In the genomic region with DNA sequence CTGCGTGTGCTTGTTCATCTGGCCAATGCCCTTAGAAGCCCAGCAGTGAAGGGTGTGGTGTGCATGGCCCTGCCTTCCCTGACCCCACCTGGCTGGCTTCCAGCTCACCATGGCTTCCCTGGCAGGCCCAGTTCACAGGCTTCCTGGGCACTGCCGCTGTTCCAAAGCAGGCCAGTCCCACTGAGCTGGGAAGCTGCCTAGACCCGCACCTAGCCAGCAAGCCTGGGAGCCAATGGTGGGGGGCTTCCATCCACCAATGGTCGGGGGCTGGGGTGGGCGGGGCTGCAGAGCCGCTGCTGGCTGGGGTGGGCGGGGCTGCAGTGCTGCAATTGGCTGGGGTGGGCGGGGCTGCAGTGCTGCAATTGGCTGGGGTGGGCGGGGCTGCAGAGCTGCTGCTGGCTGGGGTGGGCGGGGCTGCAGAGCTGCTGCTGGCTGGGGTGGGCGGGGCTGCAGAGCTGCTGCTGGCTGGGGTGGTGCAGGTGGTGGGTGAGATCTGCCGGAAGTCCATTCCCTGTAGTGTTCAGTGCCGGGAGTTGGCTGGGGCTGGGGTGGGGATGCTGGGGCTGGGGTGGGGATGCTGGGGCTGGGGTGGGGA, we compare ENCODE assay signal across 9 cellular contexts. TPM values are rescaled to one million over a fixed set of nuclear protein-coding genes. Genes with fewer than 3 reads are reported as not detected.
DNase-seq lines count a peak whose midpoint lies in the region; ATAC-seq, FAIRE-seq and TF ChIP-seq lines count a peak whose summit lies in the region.
"Had no signal": no experiment of that assay in that cellular context is flagged by ENCODE, and none has a peak within 500 bp of the region (broad histone marks: within the 10 kb centered on the region; RNA-seq: fewer than 3 reads in every experiment).

No MANE protein-coding gene starts in this region.

- no peak overlapping the region for H3K56ac ChIP-seq in IMR-90 (ENCODE audit: extremely low read depth, insufficient read depth, low read length)

- BruUV-seq in IMR-90 (replicated peaks; lab: Mats Ljungman, UMichigan): no TSS peak
- BruUV-seq in GM12878 (replicated peaks; lab: Mats Ljungman, UMichigan): no TSS peak

- TF ChIP-seq EP300 in GM12878 (IDR thresholded peaks at IDR 0.05; ENCODE audit: borderline replicate concordance in 1 of 2, control insufficient read depth in 1 of 2, low read depth in 2 of 2, low read length in 2 of 2): no peak

- SMC1A ChIA-PET in GM12878 (lab: Charles Lee; ENCODE audit: uncharacterized antibody, unreplicated experiment): no interaction called here

- H3K79me1 ChIP-seq in IMR-90 (ENCODE audit: low read depth in 1 of 2, low read length in 2 of 2): no peaks in the 10 kb centered on the region

- H3K4me3 ChIP-seq in IMR-90 (ENCODE audit: insufficient read depth, low read depth, low read length) (0 out of 2 replicates have a peak overlapping the region, but pooled peaks have one; percentile 24), GM12878 (no peak overlapping the region)

- peaks cover 17% of the 10 kb centered on the region for H3K4me1 ChIP-seq in IMR-90 (ENCODE audit: control insufficient read depth, insufficient read depth, low read length)
- no peaks in the 10 kb centered on the region for H3K4me1 ChIP-seq in GM12878 (ENCODE audit: control insufficient read depth, insufficient read depth, low read length)

- CTCF ChIA-PET in IMR-90 (lab: Yijun Ruan, JAX) (interaction anchor here (1.2 kb wide), 1 partner anchor 16 kb away, joined by 5 read pairs; no protein-coding TSS in a partner anchor), GM12878 (lab: Yijun Ruan, JAX) (interaction anchor here (1.9 kb wide), 1 partner anchor 9 kb away, joined by 4 read pairs; no protein-coding TSS in a partner anchor)

- no peak overlapping the region for H2BK15ac ChIP-seq in IMR-90 (ENCODE audit: low read depth, low read length)

- H3K4me2 ChIP-seq in IMR-90 (ENCODE audit: low read depth, low read length) (peak overlapping the region; percentile 33; the same call in 1 of the 2 replicates), GM12878 (ENCODE audit: control insufficient read depth, insufficient read depth) (no peak overlapping the region)

- no peak for TF ChIP-seq POLR2A in IMR-90 (IDR thresholded peaks at IDR 0.05; ENCODE audit: low read depth, low read length)
- TF ChIP-seq POLR2A in GM12878 (IDR thresholded peaks at IDR 0.05; ENCODE audit: low read depth, low read length): no peak

- H3K36me3 ChIP-seq in IMR-90 (ENCODE audit: control insufficient read depth, insufficient read depth, low read length): no peaks in the 10 kb centered on the region
- H3K36me3 ChIP-seq in GM12878 (ENCODE audit: control insufficient read depth in 2 of 2, insufficient read depth in 2 of 2, low read length in 1 of 2): no peaks in the 10 kb centered on the region

- H2BK5ac ChIP-seq in IMR-90 (ENCODE audit: low read depth, low read length, poor library complexity, severe bottlenecking): no peak overlapping the region

- H4K5ac ChIP-seq in IMR-90 (ENCODE audit: low read depth, low read length): no peak overlapping the region

- intact Hi-C loops in IMR-90 (cut with micrococcal nuclease) (loop anchor here (10.0 kb wide), 2 partner anchors 51 to 201 kb away; a partner anchor contains a TSS), GM12878 (cut with micrococcal nuclease; ENCODE audit: unreplicated experiment) (no loop called here)

- H3K14ac ChIP-seq in IMR-90 (replicated peaks; ENCODE audit: low read depth, low read length): no peak overlapping the region

- TF ChIP-seq RAD21 in IMR-90 (IDR thresholded peaks at IDR 0.05; ENCODE audit: low read length) (no peak), GM12878 (IDR thresholded peaks at IDR 0.05; ENCODE audit: insufficient read depth, low read depth, low read length) (no peak)

- FAIRE-seq in GM12878 (lab: Jason Lieb, UNC): no peak
- FAIRE-seq: islet of Langerhans had no signal

- H4K20me1 ChIP-seq in IMR-90 (ENCODE audit: insufficient read depth, low read length) (0 out of 2 replicates have a peak, but pooled peaks cover 3% of the 10 kb centered on the region), GM12878 (ENCODE audit: control insufficient read depth, insufficient read depth) (no peaks in the 10 kb centered on the region)

- H2AK5ac ChIP-seq in IMR-90 (ENCODE audit: low read depth, low read length): no peak overlapping the region

- H3K4ac ChIP-seq in IMR-90 (ENCODE audit: low read depth, low read length): no peak overlapping the region

- H2BK120ac ChIP-seq in IMR-90 (ENCODE audit: low read depth, low read length): no peak overlapping the region

- DNase-seq in DMS79 treated with DMSO at 0.1 percent for 48 hours (lab: John Stamatoyannopoulos, UW): peak; percentile 55
- DNase-seq in IMR-90: peak; percentile 55
- DNase-seq in GM12878 (ENCODE audit: low read depth, low spot score): no peak
- DNase-seq in kidney tubule cell (ENCODE audit: low spot score): peak; percentile 59
- DNase-seq in stimulated activated CD8-positive, alpha-beta memory T cell treated with anti-CD3 and anti-CD28 coated beads, Interleukin-15, amount 100 ng/mL, for 1 hour (ENCODE audit: low read depth): peak; percentile 22

- peak; percentile 61 for ATAC-seq in IMR-90 (ENCODE audit: low read depth)
- peak; percentile 82 for ATAC-seq in SK-N-SH treated with all-trans-retinoic acid at 6 μM for 48 hours
- peak; percentile 81 for ATAC-seq in GM12878
- no peak for ATAC-seq in HG03045 (IDR thresholded peaks at IDR 0.05; ENCODE audit: unreplicated experiment)
- ATAC-seq in GM19397 (IDR thresholded peaks at IDR 0.05; ENCODE audit: unreplicated experiment): no peak

- no peak overlapping the region for H2BK20ac ChIP-seq in IMR-90 (ENCODE audit: low read depth, low read length)

- no CpG with 5 or more reads among the region's 13 CpGs for WGBS in IMR-90 (ENCODE audit: extremely low coverage in 2 of 2, insufficient read length in 1 of 2), 2 experiments
- 35% methylated on average over 10 of the region's 13 CpGs for WGBS in GM12878 (ENCODE audit: insufficient coverage, insufficient replicate concordance, low lambda C conversion rate, missing lambda C conversion rate)

- peak overlapping the region; percentile 55 for H2AK9ac ChIP-seq in IMR-90 (replicated peaks; ENCODE audit: low read depth, low read length, poor library complexity)

- in situ Hi-C loops in IMR-90 (cut with MboI; ENCODE audit: low sequenced_read_pairs): loop anchor here (10.0 kb wide), 1 partner anchor 171 kb away; no protein-coding TSS in a partner anchor
- in situ Hi-C loops in GM12878 (cut with MboI): no loop called here

- H3K23ac ChIP-seq in IMR-90 (ENCODE audit: low read depth, low read length): no peak overlapping the region

- H4K8ac ChIP-seq in IMR-90 (ENCODE audit: low read depth in 2 of 2, low read length in 2 of 2): no peak overlapping the region

- POLR2A ChIA-PET in IMR-90 (lab: Charles Lee; ENCODE audit: unreplicated experiment) (no interaction called here), GM12878 (lab: Charles Lee) (no interaction called here)

- no peak overlapping the region for H4K91ac ChIP-seq in IMR-90 (ENCODE audit: insufficient read depth, low read depth, low read length)

- H3K9me1 ChIP-seq in IMR-90 (ENCODE audit: insufficient read depth, low read length): peaks cover 8% of the 10 kb centered on the region; the same call in 1 of the 2 replicates

- no peak for TF ChIP-seq CTCF in IMR-90 (conservative IDR thresholded peaks at IDR 0.05; ENCODE audit: low read depth, low read length)
- TF ChIP-seq CTCF in GM12878 (IDR thresholded peaks at IDR 0.05 in 2 of 3, conservative IDR thresholded peaks at IDR 0.05 in 1 of 3; ENCODE audit: control insufficient read depth in 2 of 3, extremely low read depth in 1 of 3, insufficient read depth in 1 of 3, low read depth in 3 of 3, low read length in 3 of 3): no peak

- H3K9ac ChIP-seq in IMR-90 (ENCODE audit: low read depth, low read length) (no peak overlapping the region), GM12878 (ENCODE audit: control insufficient read depth, insufficient read depth, low read length) (no peak overlapping the region)

- H3K18ac ChIP-seq in IMR-90 (ENCODE audit: low read depth, low read length): no peak overlapping the region

- peaks cover 16% of the 10 kb centered on the region for H3K27me3 ChIP-seq in IMR-90 (ENCODE audit: control insufficient read depth, insufficient read depth, low read length)
- peaks cover 4 to 5% of the 10 kb centered on the region in 2 experiments for H3K27me3 ChIP-seq in GM12878 (replicated peaks in 1 of 2; ENCODE audit: control insufficient read depth in 2 of 2, insufficient read depth in 2 of 2, low read length in 1 of 2)

- dilution Hi-C loops in IMR-90 (cut with HindIII; ENCODE audit: low sequenced_read_pairs, unreplicated experiment): no loop called here

- H3K27ac ChIP-seq in IMR-90 (ENCODE audit: insufficient read depth, low read length) (no peak overlapping the region), GM12878 (ENCODE audit: control insufficient read depth, insufficient read depth) (no peak overlapping the region)

- H2AFZ ChIP-seq in IMR-90 (replicated peaks; ENCODE audit: low read length, poor library complexity): peak overlapping the region; percentile 85
- no peak overlapping the region for H2AFZ ChIP-seq in GM12878 (ENCODE audit: control insufficient read depth, low read depth, low read length)

- RAD21 ChIA-PET in GM12878 (lab: Charles Lee; ENCODE audit: unreplicated experiment): interaction anchor here (0.6 kb wide), 1 partner anchor 69 kb away, joined by 3 read pairs; no protein-coding TSS in a partner anchor

- H3K9me3 ChIP-seq in IMR-90 (ENCODE audit: control insufficient read depth, insufficient read depth, low read length): no peaks in the 10 kb centered on the region
- no peaks in the 10 kb centered on the region; the same call in 2 of the 3 replicates for H3K9me3 ChIP-seq in GM12878 (replicated peaks; ENCODE audit: control insufficient read depth, insufficient read depth, low read length)

- H3K79me2 ChIP-seq in GM12878 (ENCODE audit: control insufficient read depth, insufficient read depth, low read length): no peaks in the 10 kb centered on the region

RNA-seq across cellular contexts. Expression of a gene that starts 12.4 kb away (rescaled TPM):
- total RNA-seq in IMR-90 (2012; rRNA removed) (not detected in 2 replicates), GM12878 (2014; rRNA removed) (not detected in 2 replicates), GM12878 (2014; rRNA removed; fragmentation: Illumina TruSeq; extraction: Trizol) (not detected in 2 replicates), GM12878 (2021) (not detected in 2 replicates)
- polyA plus RNA-seq in IMR-90 (2012; rRNA removed) (0.34 and 0.62 TPM in 2 replicates), GM12878 (2011; rRNA removed) (0.07 TPM in 1 of 2 replicates, not detected in the other), GM12878 (2014; fragmentation: Illumina TruSeq; extraction: Trizol) (not detected in 2 replicates), GM12878 (2014; fragmentation: Nextera tagmentation; extraction: Ambion mirVana) (not detected), GM12878 (2014; rRNA removed) (not detected in 2 replicates), GM12878 (2016; fragmentation: Nextera tagmentation; extraction: Ambion mirVana) (not detected)
- 1.1 and 1.9 TPM in 2 replicates for polyA plus RNA-seq in IMR-90 (2012; cell fraction: cytosol; rRNA removed)
- polyA plus RNA-seq in IMR-90 (2012; cell fraction: nucleus; rRNA removed; ENCODE audit: low replicate concordance): 0.88 and 2.2 TPM in 2 replicates
- total RNA-seq in GM12878 (2013; cell fraction: nucleolus; rRNA removed): not detected in 2 replicates
- polyA plus RNA-seq in GM12878 (2011; ENCODE audit: low read depth): not detected
- 0.07 TPM in 1 of 2 replicates, not detected in the other for polyA plus RNA-seq in GM12878 (2011; cell fraction: cytosol; rRNA removed)
- 0.44 and 0.87 TPM in 2 replicates for polyA plus RNA-seq in GM12878 (2011; cell fraction: nucleus; rRNA removed)
- not detected in 2 replicates for polyA plus RNA-seq in GM12878 (2012)
- not detected in 2 replicates for polyA minus RNA-seq in GM12878 (2011; rRNA and poly(A)+ RNA removed)
- not detected in 2 replicates for polyA minus RNA-seq in GM12878 (2011; cell fraction: cytosol; rRNA and poly(A)+ RNA removed)
- polyA minus RNA-seq in GM12878 (2011; cell fraction: nucleus; rRNA and poly(A)+ RNA removed): not detected in 2 replicates

RNA-seq across cellular contexts. Expression of a gene that starts 15.6 kb away (rescaled TPM):
- total RNA-seq in IMR-90 (2012; rRNA removed) (13.6 and 14.2 TPM in 2 replicates), GM12878 (2014; rRNA removed) (21.0 and 21.3 TPM in 2 replicates), GM12878 (2014; rRNA removed; fragmentation: Illumina TruSeq; extraction: Trizol) (29.8 and 30.3 TPM in 2 replicates), GM12878 (2021) (50.3 and 57.1 TPM in 2 replicates)
- polyA plus RNA-seq in IMR-90 (2012; rRNA removed) (32.6 and 36.8 TPM in 2 replicates), GM12878 (2011; rRNA removed) (24.8 and 32.1 TPM in 2 replicates), GM12878 (2014; fragmentation: Illumina TruSeq; extraction: Trizol) (12.0 and 31.8 TPM in 2 replicates), GM12878 (2014; fragmentation: Nextera tagmentation; extraction: Ambion mirVana) (1 to 10 TPM in 1 of 2 experiments, under 1 TPM in 1; 0.58 to 6.0 TPM), GM12878 (2014; rRNA removed) (49.0 and 54.9 TPM in 2 replicates), GM12878 (2016; fragmentation: Nextera tagmentation; extraction: Ambion mirVana) (100 to 1,000 TPM; 110 TPM)
- 20.3 and 34.8 TPM in 2 replicates for polyA plus RNA-seq in IMR-90 (2012; cell fraction: cytosol; rRNA removed)
- polyA plus RNA-seq in IMR-90 (2012; cell fraction: nucleus; rRNA removed; ENCODE audit: low replicate concordance): 33.0 and 37.6 TPM in 2 replicates
- total RNA-seq in GM12878 (2013; cell fraction: nucleolus; rRNA removed): 9.7 and 10.0 TPM in 2 replicates
- 17.8 TPM for polyA plus RNA-seq in GM12878 (2011; ENCODE audit: low read depth)
- 24.5 and 38.8 TPM in 2 replicates for polyA plus RNA-seq in GM12878 (2011; cell fraction: cytosol; rRNA removed)
- 38.0 and 47.4 TPM in 2 replicates for polyA plus RNA-seq in GM12878 (2011; cell fraction: nucleus; rRNA removed)
- polyA plus RNA-seq in GM12878 (2012): 23.5 and 30.3 TPM in 2 replicates
- 22.6 and 25.5 TPM in 2 replicates for polyA minus RNA-seq in GM12878 (2011; rRNA and poly(A)+ RNA removed)
- 10.1 and 12.4 TPM in 2 replicates for polyA minus RNA-seq in GM12878 (2011; cell fraction: cytosol; rRNA and poly(A)+ RNA removed)
- polyA minus RNA-seq in GM12878 (2011; cell fraction: nucleus; rRNA and poly(A)+ RNA removed): 5.6 and 10.1 TPM in 2 replicates

RNA-seq across cellular contexts. Expression of a gene that starts 15.6 kb away (rescaled TPM):
- total RNA-seq in IMR-90 (2012; rRNA removed) (65.0 and 72.6 TPM in 2 replicates), GM12878 (2014; rRNA removed) (38.5 TPM in 2 replicates), GM12878 (2014; rRNA removed; fragmentation: Illumina TruSeq; extraction: Trizol) (18.1 and 19.1 TPM in 2 replicates), GM12878 (2021) (46.5 and 47.1 TPM in 2 replicates)
- polyA plus RNA-seq in IMR-90 (2012; rRNA removed) (48.1 and 48.6 TPM in 2 replicates), GM12878 (2011; rRNA removed) (23.7 and 35.8 TPM in 2 replicates), GM12878 (2014; fragmentation: Illumina TruSeq; extraction: Trizol) (16.0 and 26.6 TPM in 2 replicates), GM12878 (2014; fragmentation: Nextera tagmentation; extraction: Ambion mirVana) (10 to 100 TPM in 1 of 2 experiments, 1 to 10 TPM in 1; 4.8 to 11.6 TPM), GM12878 (2014; rRNA removed) (33.6 and 36.2 TPM in 2 replicates), GM12878 (2016; fragmentation: Nextera tagmentation; extraction: Ambion mirVana) (10 to 100 TPM; 36.4 to 37.7 TPM)
- polyA plus RNA-seq in IMR-90 (2012; cell fraction: cytosol; rRNA removed): 23.0 and 41.7 TPM in 2 replicates
- polyA plus RNA-seq in IMR-90 (2012; cell fraction: nucleus; rRNA removed; ENCODE audit: low replicate concordance): 62.3 and 99.6 TPM in 2 replicates
- total RNA-seq in GM12878 (2013; cell fraction: nucleolus; rRNA removed): 76.6 and 91.2 TPM in 2 replicates
- polyA plus RNA-seq in GM12878 (2011; ENCODE audit: low read depth): 12.8 TPM
- 29.0 and 35.1 TPM in 2 replicates for polyA plus RNA-seq in GM12878 (2011; cell fraction: cytosol; rRNA removed)
- 82.0 and 82.5 TPM in 2 replicates for polyA plus RNA-seq in GM12878 (2011; cell fraction: nucleus; rRNA removed)
- polyA plus RNA-seq in GM12878 (2012): 25.1 and 31.7 TPM in 2 replicates
- 37.1 and 46.2 TPM in 2 replicates for polyA minus RNA-seq in GM12878 (2011; rRNA and poly(A)+ RNA removed)
- 14.8 and 16.3 TPM in 2 replicates for polyA minus RNA-seq in GM12878 (2011; cell fraction: cytosol; rRNA and poly(A)+ RNA removed)
- 24.7 and 47.1 TPM in 2 replicates for polyA minus RNA-seq in GM12878 (2011; cell fraction: nucleus; rRNA and poly(A)+ RNA removed)

RNA-seq across cellular contexts. Expression of a gene that starts 22.9 kb away (rescaled TPM):
- total RNA-seq in IMR-90 (2012; rRNA removed) (not detected in 2 replicates), GM12878 (2014; rRNA removed) (not detected in 2 replicates), GM12878 (2014; rRNA removed; fragmentation: Illumina TruSeq; extraction: Trizol) (not detected in 2 replicates), GM12878 (2021) (not detected in 2 replicates)
- polyA plus RNA-seq in IMR-90 (2012; rRNA removed) (not detected in 2 replicates), GM12878 (2011; rRNA removed) (not detected in 2 replicates), GM12878 (2014; fragmentation: Illumina TruSeq; extraction: Trizol) (not detected in 2 replicates), GM12878 (2014; fragmentation: Nextera tagmentation; extraction: Ambion mirVana) (not detected), GM12878 (2014; rRNA removed) (not detected in 2 replicates), GM12878 (2016; fragmentation: Nextera tagmentation; extraction: Ambion mirVana) (under 1 TPM in 1 of 2 experiments, not detected in 1; 0.25 TPM)
- 0.05 and 0.15 TPM in 2 replicates for polyA plus RNA-seq in IMR-90 (2012; cell fraction: cytosol; rRNA removed)
- polyA plus RNA-seq in IMR-90 (2012; cell fraction: nucleus; rRNA removed; ENCODE audit: low replicate concordance): not detected in 2 replicates
- total RNA-seq in GM12878 (2013; cell fraction: nucleolus; rRNA removed): not detected in 2 replicates
- not detected for polyA plus RNA-seq in GM12878 (2011; ENCODE audit: low read depth)
- not detected in 2 replicates for polyA plus RNA-seq in GM12878 (2011; cell fraction: cytosol; rRNA removed)
- not detected in 2 replicates for polyA plus RNA-seq in GM12878 (2011; cell fraction: nucleus; rRNA removed)
- polyA plus RNA-seq in GM12878 (2012): 0.32 and 0.42 TPM in 2 replicates
- not detected in 2 replicates for polyA minus RNA-seq in GM12878 (2011; rRNA and poly(A)+ RNA removed)
- not detected in 2 replicates for polyA minus RNA-seq in GM12878 (2011; cell fraction: cytosol; rRNA and poly(A)+ RNA removed)
- polyA minus RNA-seq in GM12878 (2011; cell fraction: nucleus; rRNA and poly(A)+ RNA removed): not detected in 2 replicates

RNA-seq across cellular contexts. Expression of a gene that starts 33.5 kb away (rescaled TPM):
- total RNA-seq in IMR-90 (2012; rRNA removed) (26.3 and 28.1 TPM in 2 replicates), GM12878 (2014; rRNA removed) (35.3 and 35.4 TPM in 2 replicates), GM12878 (2014; rRNA removed; fragmentation: Illumina TruSeq; extraction: Trizol) (19.2 and 21.4 TPM in 2 replicates), GM12878 (2021) (34.9 and 36.9 TPM in 2 replicates)
- polyA plus RNA-seq in IMR-90 (2012; rRNA removed) (52.8 and 71.2 TPM in 2 replicates), GM12878 (2011; rRNA removed) (9.9 and 13.6 TPM in 2 replicates), GM12878 (2014; fragmentation: Illumina TruSeq; extraction: Trizol) (2.2 and 7.0 TPM in 2 replicates), GM12878 (2014; fragmentation: Nextera tagmentation; extraction: Ambion mirVana) (10 to 100 TPM in 1 of 2 experiments, 1 to 10 TPM in 1; 1.8 to 11.2 TPM), GM12878 (2014; rRNA removed) (41.7 and 50.2 TPM in 2 replicates), GM12878 (2016; fragmentation: Nextera tagmentation; extraction: Ambion mirVana) (10 to 100 TPM; 29.7 to 33.3 TPM)
- polyA plus RNA-seq in IMR-90 (2012; cell fraction: cytosol; rRNA removed): 53.8 and 71.8 TPM in 2 replicates
- polyA plus RNA-seq in IMR-90 (2012; cell fraction: nucleus; rRNA removed; ENCODE audit: low replicate concordance): 25.8 and 31.8 TPM in 2 replicates
- 13.0 and 16.8 TPM in 2 replicates for total RNA-seq in GM12878 (2013; cell fraction: nucleolus; rRNA removed)
- polyA plus RNA-seq in GM12878 (2011; ENCODE audit: low read depth): 4.4 TPM
- polyA plus RNA-seq in GM12878 (2011; cell fraction: cytosol; rRNA removed): 17.9 and 36.0 TPM in 2 replicates
- polyA plus RNA-seq in GM12878 (2011; cell fraction: nucleus; rRNA removed): 21.8 and 26.3 TPM in 2 replicates
- polyA plus RNA-seq in GM12878 (2012): 17.7 and 20.3 TPM in 2 replicates
- polyA minus RNA-seq in GM12878 (2011; rRNA and poly(A)+ RNA removed): 1.9 and 5.5 TPM in 2 replicates
- polyA minus RNA-seq in GM12878 (2011; cell fraction: cytosol; rRNA and poly(A)+ RNA removed): 1.5 and 2.1 TPM in 2 replicates
- 13.3 and 23.6 TPM in 2 replicates for polyA minus RNA-seq in GM12878 (2011; cell fraction: nucleus; rRNA and poly(A)+ RNA removed)

Comparison
In these comparisons a context has a peak if more than half of its experiments do, and no peak if none do; other contexts are left out.
1. ATAC-seq: peak in IMR-90 (single experiment), SK-N-SH treated with all-trans-retinoic acid at 6 μM for 48 hours (single experiment) and GM12878 (single experiment); none in HG03045 (single experiment) and GM19397 (single experiment).